27 cellular contexts compared by ENCODE assay signal in the genomic region with DNA sequence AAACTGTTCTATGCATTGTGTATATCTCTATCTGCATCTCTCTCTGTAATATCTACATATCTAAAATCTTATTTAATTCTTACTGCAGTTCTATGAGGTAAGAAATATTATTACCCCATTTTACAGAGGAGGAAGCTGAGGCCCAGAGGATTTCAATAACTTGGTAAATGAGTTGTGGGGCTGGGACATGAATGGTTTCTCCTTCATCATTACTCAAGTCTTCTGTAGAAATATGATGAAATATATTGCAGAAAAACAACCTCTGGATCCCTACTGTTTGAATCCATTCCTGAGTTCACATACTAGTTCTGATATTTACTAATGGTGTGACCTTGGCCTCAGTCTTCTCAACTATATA.
"Had no signal": no experiment of that assay in that cellular context is flagged by ENCODE, and none has a peak within 500 bp of the region (broad histone marks: within the 10 kb centered on the region; RNA-seq: fewer than 3 reads in every experiment).

No MANE protein-coding gene starts in this region.

- H3K27me3 ChIP-seq: colonic mucosa, esophagus muscularis mucosa, gastrocnemius medialis, heart left ventricle, heart right ventricle, hepatocyte had no signal

- H3K4me3 ChIP-seq: colonic mucosa, coronary artery, esophagus muscularis mucosa, esophagus squamous epithelium, gastrocnemius medialis, gastroesophageal sphincter, heart left ventricle, heart right ventricle, hepatocyte had no signal

- ATAC-seq: effector memory CD8-positive, alpha-beta T cell; esophagus mucosa; foreskin keratinocyte; gastrocnemius medialis; gastroesophageal sphincter; heart left ventricle; heart right ventricle had no signal

- H3K4me2 ChIP-seq: hepatocyte had no signal

- H2AFZ ChIP-seq: hepatocyte had no signal

- H3K27ac ChIP-seq: colonic mucosa, coronary artery, epithelial cell of prostate, esophagus muscularis mucosa, esophagus squamous epithelium, foreskin keratinocyte, gastrocnemius medialis, gastroesophageal sphincter, heart left ventricle, heart right ventricle, hepatocyte had no signal

- H3K79me2 ChIP-seq: hepatocyte had no signal

- FAIRE-seq: colon, endometrium, endothelial cell of umbilical vein, frontal cortex had no signal

- DNase-seq: colonic mucosa; dermis blood vessel endothelial cell; effector CD4-positive, alpha-beta T cell; effector CD8-positive, alpha-beta T cell; effector memory CD4-positive, alpha-beta T cell; effector memory CD8-positive, alpha-beta T cell; erythroblast; esophagus squamous epithelium; foreskin fibroblast; foreskin keratinocyte; foreskin melanocyte; gastrocnemius medialis; glutamatergic neuron; head of caudate nucleus; heart left ventricle; heart right ventricle had no signal

- H3K36me3 ChIP-seq: colonic mucosa, esophagus muscularis mucosa, esophagus squamous epithelium, gastrocnemius medialis, gastroesophageal sphincter, heart left ventricle, heart right ventricle had no signal

- H3K9me3 Mint-ChIP-seq: dendritic cell treated with granulocyte-macrophage colony-stimulating factor and Interleukin-4, amounts not matched to agents 40 ng/mL and 50 ng/mL, for 4 days; effector memory CD8-positive, alpha-beta T cell had no signal

- H3K27ac Mint-ChIP-seq: dendritic cell treated with granulocyte-macrophage colony-stimulating factor and Interleukin-4, amounts not matched to agents 40 ng/mL and 50 ng/mL, for 4 days; effector memory CD8-positive, alpha-beta T cell had no signal

- H3K9me3 ChIP-seq: colonic mucosa, esophagus muscularis mucosa, esophagus squamous epithelium, gastrocnemius medialis, gastroesophageal sphincter, heart left ventricle, heart right ventricle had no signal

- H3K4me1 ChIP-seq: colonic mucosa, esophagus muscularis mucosa, esophagus squamous epithelium, gastrocnemius medialis, gastroesophageal sphincter had no signal

- H3K4me3 Mint-ChIP-seq: dendritic cell treated with granulocyte-macrophage colony-stimulating factor and Interleukin-4, amounts not matched to agents 40 ng/mL and 50 ng/mL, for 4 days; effector memory CD8-positive, alpha-beta T cell had no signal
